ENCODE assay signal across 18 cellular contexts in the genomic region with DNA sequence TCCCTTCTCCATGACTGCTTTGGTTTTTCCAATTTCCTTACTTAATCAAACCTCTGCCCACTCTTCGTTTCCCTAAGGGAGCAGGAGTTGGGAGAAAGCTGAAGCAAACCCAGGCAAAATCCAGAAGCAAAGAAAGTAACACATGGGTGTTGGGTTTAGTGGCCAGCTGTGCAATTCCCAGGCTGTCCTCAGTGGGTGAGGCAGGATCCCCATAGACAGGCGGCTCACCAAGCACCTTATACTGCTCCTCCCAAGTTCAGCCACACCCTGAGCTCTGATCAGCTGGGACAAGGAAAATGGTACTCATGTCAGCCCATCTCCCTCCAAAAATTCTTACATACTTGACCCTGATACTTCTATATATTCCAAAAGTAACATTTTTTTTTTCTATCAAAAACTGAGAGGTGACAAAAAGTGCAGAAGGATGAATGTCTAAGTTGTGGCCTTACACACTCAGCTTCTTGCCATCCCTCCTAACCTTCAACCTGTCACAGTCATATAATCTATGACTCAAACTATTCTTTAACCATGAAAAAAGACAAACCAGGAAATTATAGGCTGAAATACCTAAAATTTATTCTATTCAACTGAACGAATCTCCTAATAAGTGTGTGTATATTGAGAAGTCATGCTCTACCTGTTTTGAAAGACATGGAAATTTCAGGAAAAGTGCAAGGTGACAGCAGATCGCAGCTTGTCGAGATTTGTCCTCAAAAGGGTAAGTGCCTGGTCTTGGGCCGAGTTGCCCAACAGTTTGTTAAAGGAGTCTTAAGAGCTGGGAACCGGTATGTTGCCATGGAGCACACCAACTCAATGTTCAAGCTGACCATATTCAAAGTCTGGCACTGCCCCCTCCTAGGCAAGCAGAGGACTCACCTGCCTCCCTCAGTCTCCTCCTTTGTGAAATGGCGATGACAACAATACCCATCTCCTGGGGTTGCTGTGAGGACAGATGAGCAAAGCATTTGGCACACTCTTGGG. TPM values are rescaled to one million over a fixed set of nuclear protein-coding genes. Genes with fewer than 3 reads are reported as not detected.
DNase-seq lines count a peak whose midpoint lies in the region; ATAC-seq and TF ChIP-seq lines count a peak whose summit lies in the region.
"Had no signal": no experiment of that assay in that cellular context is flagged by ENCODE, and none has a peak within 500 bp of the region (broad histone marks: within the 10 kb centered on the region; RNA-seq: fewer than 3 reads in every experiment).

No MANE protein-coding gene starts in this region.

- no peaks in the 10 kb centered on the region for H3K27me3 Mint-ChIP-seq in T-helper 17 cell
- H3K27me3 Mint-ChIP-seq in stimulated activated memory B cell treated with anti-CD40 and anti-IgM and Interleukin-4, amounts not matched to agents 10 μg/mL and 1 μg/mL and 100 μg/mL, for 72 hours = no peaks in the 10 kb centered on the region
- H3K27me3 Mint-ChIP-seq: activated naive CD8-positive, alpha-beta T cell treated with anti-CD3 and anti-CD28 coated beads, Interleukin-2, amount 10 ng/mL, durations not matched to agents 7 days and 5 days; progenitor cell of endocrine pancreas had no signal

- no peaks in the 10 kb centered on the region for H3K9me3 Mint-ChIP-seq in stimulated activated memory B cell treated with anti-CD40 and anti-IgM and Interleukin-4, amounts not matched to agents 10 μg/mL and 1 μg/mL and 100 μg/mL, for 72 hours
- H3K9me3 Mint-ChIP-seq: activated naive CD8-positive, alpha-beta T cell treated with anti-CD3 and anti-CD28 coated beads, Interleukin-2, amount 10 ng/mL, durations not matched to agents 7 days and 5 days; HFFc6 had no signal

- ATAC-seq in T-helper 17 cell (no peak), lower lobe of right lung (peak; percentile 59 to 71), HG03039 (IDR thresholded peaks at IDR 0.05; ENCODE audit: unreplicated experiment) (no peak), GM21447 (IDR thresholded peaks at IDR 0.05; ENCODE audit: unreplicated experiment) (no peak)
- ATAC-seq in stimulated activated memory B cell treated with anti-CD40 and anti-IgM and Interleukin-4, amounts not matched to agents 10 μg/mL and 1 μg/mL and 100 μg/mL, for 72 hours = no peak
- ATAC-seq: GM12878 had no signal

- peaks cover 44% of the 10 kb centered on the region for H3K4me1 Mint-ChIP-seq in T-helper 17 cell
- H3K4me1 Mint-ChIP-seq in stimulated activated memory B cell treated with anti-CD40 and anti-IgM and Interleukin-4, amounts not matched to agents 10 μg/mL and 1 μg/mL and 100 μg/mL, for 72 hours = peaks cover 96% of the 10 kb centered on the region

- no peak for TF ChIP-seq CTCF in lower lobe of right lung (IDR thresholded peaks at IDR 0.05)

- H3K27me3 ChIP-seq in lower lobe of right lung (ENCODE audit: low read depth) = no peaks in the 10 kb centered on the region
- H3K27me3 ChIP-seq: brain microvascular endothelial cell had no signal

- no peaks in the 10 kb centered on the region for H3K9me3 ChIP-seq in T-helper 17 cell (ENCODE audit: control insufficient read depth, low read length, poor library complexity, severe bottlenecking)
- H3K9me3 ChIP-seq in lower lobe of right lung = no peaks in the 10 kb centered on the region

- peak overlapping the region; percentile 46 for H3K27ac ChIP-seq in lower lobe of right lung
- H3K27ac ChIP-seq: brain microvascular endothelial cell had no signal

- H3K4me3 ChIP-seq in lower lobe of right lung = no peak overlapping the region
- H3K4me3 ChIP-seq: GM12878, skin epidermis had no signal

- peak; percentile 91 for DNase-seq in DMS79 (lab: John Stamatoyannopoulos, UW)
- no peak for DNase-seq in T-helper 17 cell
- peak; percentile 65 for DNase-seq in lower lobe of right lung
- no peak for DNase-seq in NCI-H774 (lab: John Stamatoyannopoulos, UW)
- DNase-seq: activated naive CD8-positive, alpha-beta T cell treated with anti-CD3 and anti-CD28 coated beads, Interleukin-2, amount 10 ng/mL, durations not matched to agents 7 days and 5 days; AML-193; brain microvascular endothelial cell; dermis blood vessel endothelial cell; HFFc6; NCI-H1105 treated with DMSO at 0.1 percent for 48 hours; NCI-H748 treated with DMSO at 0.1 percent for 48 hours; stimulated activated CD4-positive, alpha-beta T cell treated with anti-CD3 and anti-CD28 coated beads, Interleukin-2, amount 100 ng/mL, for 48 hours had no signal

- no peak overlapping the region for H3K4me3 Mint-ChIP-seq in T-helper 17 cell
- H3K4me3 Mint-ChIP-seq in stimulated activated memory B cell treated with anti-CD40 and anti-IgM and Interleukin-4, amounts not matched to agents 10 μg/mL and 1 μg/mL and 100 μg/mL, for 72 hours = no peak overlapping the region
- H3K4me3 Mint-ChIP-seq: activated naive CD8-positive, alpha-beta T cell treated with anti-CD3 and anti-CD28 coated beads, Interleukin-2, amount 10 ng/mL, durations not matched to agents 7 days and 5 days; HFFc6 had no signal

- H3K36me3 Mint-ChIP-seq in T-helper 17 cell (ENCODE audit: low read depth) = no peaks in the 10 kb centered on the region
- H3K36me3 Mint-ChIP-seq in stimulated activated memory B cell treated with anti-CD40 and anti-IgM and Interleukin-4, amounts not matched to agents 10 μg/mL and 1 μg/mL and 100 μg/mL, for 72 hours = no peaks in the 10 kb centered on the region

- H3K36me3 ChIP-seq in lower lobe of right lung = no peaks in the 10 kb centered on the region
- H3K36me3 ChIP-seq: brain microvascular endothelial cell had no signal

- intact Hi-C loops in lower lobe of right lung (cut with DNase I) = no loop called here

- H3K27ac Mint-ChIP-seq in T-helper 17 cell = peak overlapping the region; percentile 69
- peak overlapping the region; percentile 72 for H3K27ac Mint-ChIP-seq in stimulated activated memory B cell treated with anti-CD40 and anti-IgM and Interleukin-4, amounts not matched to agents 10 μg/mL and 1 μg/mL and 100 μg/mL, for 72 hours
- H3K27ac Mint-ChIP-seq: activated naive CD8-positive, alpha-beta T cell treated with anti-CD3 and anti-CD28 coated beads, Interleukin-2, amount 10 ng/mL, durations not matched to agents 7 days and 5 days; HFFc6; progenitor cell of endocrine pancreas had no signal

- peaks cover 77% of the 10 kb centered on the region for H3K4me1 ChIP-seq in lower lobe of right lung

RNA-seq across cellular contexts. Expression of a gene that starts 17.6 kb away (rescaled TPM):
- total RNA-seq in T-helper 17 cell = 100 to 1,000 TPM; 217 to 257 TPM
- 199 TPM for total RNA-seq in lower lobe of right lung

Comparison
In these comparisons a context has a peak if more than half of its experiments do, and no peak if none do; other contexts are left out.
1. DNase-seq: peak in DMS79 (single experiment) and lower lobe of right lung (single experiment); none in T-helper 17 cell (0 of 3) and NCI-H774 (single experiment).
2. ATAC-seq: peak in lower lobe of right lung (2 of 2); none in T-helper 17 cell (single experiment), stimulated activated memory B cell treated with anti-CD40 and anti-IgM and Interleukin-4, amounts not matched to agents 10 μg/mL and 1 μg/mL and 100 μg/mL, for 72 hours (single experiment), HG03039 (single experiment) and GM21447 (single experiment).